In the genomic region with DNA sequence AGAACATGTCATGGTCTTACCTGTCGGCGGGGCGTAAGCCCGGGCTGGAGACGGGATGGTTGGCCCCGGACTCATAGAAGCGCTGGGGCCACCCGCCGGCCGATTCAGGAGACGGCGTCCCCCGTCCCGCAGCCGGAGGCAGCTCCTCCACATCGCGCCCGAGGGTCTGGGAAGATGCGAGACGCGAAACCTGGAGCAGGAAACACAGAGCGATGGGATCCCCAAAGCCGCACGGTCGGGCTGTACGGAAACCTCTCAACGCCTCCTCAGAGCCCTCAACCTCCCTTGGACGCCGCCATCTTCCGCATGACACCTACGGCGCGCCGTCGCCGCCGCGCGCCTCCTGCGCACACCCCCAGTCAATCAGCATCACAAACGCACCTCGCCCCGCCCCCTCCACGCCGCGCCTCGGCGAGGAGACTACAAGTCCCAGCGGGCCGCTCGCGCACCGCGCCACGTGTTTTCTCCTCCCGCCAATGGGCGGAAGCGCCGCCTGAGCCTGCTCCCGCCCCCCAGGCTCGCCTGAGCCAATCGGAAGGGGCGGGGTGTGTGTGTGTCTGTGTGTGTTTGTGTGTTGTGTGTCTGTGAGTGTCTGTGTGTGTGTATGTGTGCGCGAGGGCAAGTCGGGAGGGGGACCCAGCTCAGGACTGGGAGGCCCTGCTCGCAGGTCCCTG, we compare ENCODE assay signal across 8 cellular contexts. TPM values are rescaled to one million over a fixed set of nuclear protein-coding genes. Genes with fewer than 3 reads are reported as not detected.
DNase-seq lines count a peak whose midpoint lies in the region; ATAC-seq and TF ChIP-seq lines count a peak whose summit lies in the region.

A gene (minus strand): TSS at position 308 of the 674 bp plus-strand sequence. CDS start 155 bp downstream, at position 153.
A gene (plus strand): TSS at position 548 of the 674 bp plus-strand sequence. CDS start 57 bp downstream, at position 605.

- intact Hi-C loops in heart right ventricle (cut with DNase I) (loop anchor here in 9 of 10 donors (5.0 to 10.0 kb wide), 11 partner anchors 47 to 357 kb away; a partner anchor contains a TSS), posterior cingulate gyrus (cut with DNase I) (loop anchor here (1.0 to 10.0 kb wide), 3 partner anchors 46 to 154 kb away; a partner anchor contains a TSS)

- H3K4me1 ChIP-seq in heart right ventricle, result peaks cover 9 to 60% (median 50%) of the 10 kb centered on the region in 9 donors

- H3K27ac ChIP-seq in heart right ventricle, result peak within 1 kb of the TSS; percentile 12 to 89 (median 85)

- H3K9me3 ChIP-seq in heart right ventricle, result no peaks in the 10 kb centered on the region

- TF ChIP-seq CTCF in GM13976 (IDR thresholded peaks at IDR 0.05; ENCODE audit: borderline replicate concordance, control extremely low read depth, extremely low read depth, insufficient read depth, missing control alignments) (no peak), heart right ventricle (IDR thresholded peaks at IDR 0.05) (peak in 3 of 9 donors; percentile 10 to 28 (median 22)), type B pancreatic cell (conservative IDR thresholded peaks at IDR 0.05) (peak; percentile 22)

- H3K4me3 ChIP-seq in heart right ventricle, result peak within 1 kb of the TSS; percentile 65 to 98 (median 86)

- CTCF ChIA-PET in T-cell (lab: Charles Lee), result interaction anchor here in 1 of 2 donors (0.9 kb wide), 1 partner anchor 67 kb away, joined by 3 read pairs; a partner anchor contains a TSS

- H3K36me3 Mint-ChIP-seq in T-cell (no peaks in the 10 kb centered on the region), type B pancreatic cell (peaks cover 3% of the 10 kb centered on the region)

- no peaks in the 10 kb centered on the region for H3K36me3 ChIP-seq in heart right ventricle

- POLR2A ChIA-PET in T-cell (lab: Charles Lee), result interaction anchor here (0.6 kb wide), 2 partner anchors 66 to 87 kb away, joined by 3 to 10 read pairs; a partner anchor contains a TSS

- H3K27me3 Mint-ChIP-seq in T-cell (no peaks in the 10 kb centered on the region), type B pancreatic cell (no peaks in the 10 kb centered on the region)

- H3K27me3 ChIP-seq in heart right ventricle, result no peaks in the 10 kb centered on the region

- WGBS in heart right ventricle, 2 donors, result 0% methylated on average over 61 to 67 of the region's 67 CpGs

- peak within 1 kb of the TSS; percentile 91 to 98 (median 92) for H3K4me3 Mint-ChIP-seq in T-cell
- H3K4me3 Mint-ChIP-seq in type B pancreatic cell, result peak within 1 kb of the TSS; percentile 99

- H3K27ac Mint-ChIP-seq in T-cell (peak within 1 kb of the TSS; percentile 85 to 95), type B pancreatic cell (peak within 1 kb of the TSS; percentile 95)

- peak; percentile 99 for DNase-seq in GM13976 (ENCODE audit: low spot score)
- DNase-seq in NCI-H146 (lab: John Stamatoyannopoulos, UW), result peak; percentile 98
- peak; percentile 97 to 100 (median 99) for DNase-seq in T-cell
- peak; percentile 98 for DNase-seq in amniotic epithelial cell (ENCODE audit: low read depth)
- peak; percentile 99 to 100 for DNase-seq in heart right ventricle
- DNase-seq in posterior cingulate gyrus, result peak; percentile 98 to 100 (median 100)
- DNase-seq in type B pancreatic cell (ENCODE audit: extremely low spot score, unreplicated experiment), result peak; percentile 100

- ATAC-seq in HG02852 (IDR thresholded peaks at IDR 0.05; ENCODE audit: unreplicated experiment) (peak; percentile 87), T-cell (replicated peaks in 1 of 4) (peak; percentile 91 to 95 (median 92)), heart right ventricle (peak; percentile 96 to 99 (median 98))

- H3K9me3 Mint-ChIP-seq in T-cell, result no peaks in the 10 kb centered on the region
- no peaks in the 10 kb centered on the region for H3K9me3 Mint-ChIP-seq in type B pancreatic cell

- peaks cover 46 to 57% (median 57%) of the 10 kb centered on the region in 3 donors for H3K4me1 Mint-ChIP-seq in T-cell
- peaks cover 38% of the 10 kb centered on the region for H3K4me1 Mint-ChIP-seq in type B pancreatic cell (ENCODE audit: unreplicated experiment)

- in situ Hi-C loops in GM13976 (cut with MboI; ENCODE audit: low sequenced_read_pairs, unreplicated experiment), result loop anchor here (10.0 kb wide), 1 partner anchor 354 kb away; a partner anchor contains a TSS

RNA-seq across cellular contexts. Expression of the first gene that starts in this region (rescaled TPM):
- total RNA-seq in T-cell (10 to 100 TPM; 23.6 to 32.9 (median 27.7) TPM), heart right ventricle (10 to 100 TPM; 32.6 to 43.5 (median 37.4) TPM), type B pancreatic cell (ENCODE audit: low replicate concordance) (22.8 and 28.9 TPM in 2 replicates)
- 10 to 100 TPM; 21.5 to 55.8 TPM for polyA plus RNA-seq in heart right ventricle

RNA-seq across cellular contexts. Expression of the second gene that starts in this region (rescaled TPM):
- total RNA-seq in T-cell, result 10 to 100 TPM in 2 of 5 donors, 1 to 10 TPM in 3; 7.9 to 12.3 (median 10.0) TPM
- 10 to 100 TPM; 14.6 to 23.7 (median 17.3) TPM for total RNA-seq in heart right ventricle
- 1 to 10 TPM; 7.0 to 9.5 TPM for polyA plus RNA-seq in heart right ventricle
- 10.6 and 13.2 TPM in 2 replicates for total RNA-seq in type B pancreatic cell (ENCODE audit: low replicate concordance)

Comparison
In these comparisons a context has a peak if more than half of its experiments do, and no peak if none do; other contexts are left out.
1. Peak in every context shown above with its lines: DNase-seq, ATAC-seq, H3K4me3 ChIP-seq and H3K27ac ChIP-seq.